In the genomic region with DNA sequence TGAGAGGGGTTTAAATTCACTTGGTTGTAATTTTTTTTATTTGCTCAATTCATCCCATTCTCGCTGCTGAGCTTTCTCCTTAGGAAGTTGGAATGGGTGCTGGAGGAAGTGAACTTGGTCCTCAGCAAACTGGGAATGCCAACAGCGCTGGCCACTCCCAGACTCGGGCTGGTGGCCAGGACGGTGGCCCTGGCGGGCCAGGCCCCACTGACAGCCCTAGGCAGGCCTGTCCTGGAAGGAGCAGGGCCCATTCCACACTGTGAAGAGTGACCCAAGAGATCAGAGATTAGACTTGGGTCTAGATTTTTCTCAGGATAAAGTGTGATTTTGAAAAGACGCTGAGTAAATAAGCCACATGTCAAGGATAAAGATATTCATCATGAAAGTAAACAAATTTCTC, we compare ENCODE assay signal across 9 cellular contexts.
DNase-seq lines count a peak whose midpoint lies in the region; ATAC-seq and TF ChIP-seq lines count a peak whose summit lies in the region.
"Had no signal": no experiment of that assay in that cellular context is flagged by ENCODE, and none has a peak within 500 bp of the region (broad histone marks: within the 10 kb centered on the region; RNA-seq: fewer than 3 reads in every experiment).

No MANE protein-coding gene starts in this region.

- H3K4me3 ChIP-seq in AG04450 (ENCODE audit: low read depth, low read length) (no peak overlapping the region), NB4 (ENCODE audit: low read depth, low read length) (peak overlapping the region; percentile 32), esophagus muscularis mucosa (peak overlapping the region in 1 of 4 donors; percentile 21), Caco-2 (ENCODE audit: low read depth, low read length) (no peak overlapping the region)

- TF ChIP-seq EP300 in esophagus muscularis mucosa (IDR thresholded peaks at IDR 0.05), result no peak

- H3K4me3 Mint-ChIP-seq in nephron (no peak overlapping the region), Caco-2 (ENCODE audit: unreplicated experiment) (no peak overlapping the region)

- H3K27ac Mint-ChIP-seq in nephron (peak overlapping the region; percentile 78 to 93 (median 88)), Caco-2 (ENCODE audit: unreplicated experiment) (no peak overlapping the region)

- intact Hi-C loops in esophagus muscularis mucosa (cut with DNase I) (no loop called here), Caco-2 (cut with micrococcal nuclease; ENCODE audit: unreplicated experiment) (no loop called here)

- no TSS peak for BruUV-seq in Caco-2 (replicated peaks; lab: Mats Ljungman, UMichigan)

- TF ChIP-seq POLR2A in NB4 (IDR thresholded peaks at IDR 0.05; ENCODE audit: extremely low read depth, insufficient read length) (no peak), esophagus muscularis mucosa (IDR thresholded peaks at IDR 0.05; ENCODE audit: low read depth) (no peak)

- H3K4me1 Mint-ChIP-seq in nephron (peaks cover 87% of the 10 kb centered on the region), Caco-2 (ENCODE audit: low read depth, unreplicated experiment) (no peaks in the 10 kb centered on the region)

- no peaks in the 10 kb centered on the region for H3K9me3 Mint-ChIP-seq in nephron
- no peaks in the 10 kb centered on the region for H3K9me3 Mint-ChIP-seq in Caco-2 (ENCODE audit: unreplicated experiment)

- H3K27ac ChIP-seq in AG04450 (ENCODE audit: low read depth, low read length) (peak overlapping the region; percentile 47), esophagus muscularis mucosa (replicated peaks in 1 of 4) (peak overlapping the region; percentile 81 to 88 (median 83))

- H3K36me3 ChIP-seq in esophagus muscularis mucosa (no peaks in the 10 kb centered on the region), Caco-2 (ENCODE audit: control insufficient read depth, insufficient read depth, low read length) (no peaks in the 10 kb centered on the region)

- H3K27me3 Mint-ChIP-seq in nephron (ENCODE audit: low read depth) (no peaks in the 10 kb centered on the region), Caco-2 (ENCODE audit: insufficient read depth, unreplicated experiment) (no peaks in the 10 kb centered on the region)

- TF ChIP-seq CTCF in AG04450 (IDR thresholded peaks at IDR 0.05; ENCODE audit: low read depth, low read length), result no peak
- no peak for TF ChIP-seq CTCF in NB4 (IDR thresholded peaks at IDR 0.05; ENCODE audit: low read depth, low read length)
- no peak for TF ChIP-seq CTCF in esophagus muscularis mucosa (IDR thresholded peaks at IDR 0.05)
- no peak for TF ChIP-seq CTCF in nephron (IDR thresholded peaks at IDR 0.05; ENCODE audit: unreplicated experiment in 3 of 3)
- no peak for TF ChIP-seq CTCF in Caco-2 (IDR thresholded peaks at IDR 0.05; ENCODE audit: insufficient read depth in 1 of 2, low read depth in 1 of 2, low read length in 1 of 2, severe bottlenecking in 1 of 2, unreplicated experiment in 1 of 2)

- POLR2A ChIA-PET in AG04450 (lab: Yijun Ruan, JAX), result interaction anchor here (0.6 kb wide), 1 partner anchor 27 kb away, joined by 3 read pairs; no protein-coding TSS in a partner anchor
- POLR2A ChIA-PET in Caco-2 (lab: Charles Lee), result no interaction called here

- no peaks in the 10 kb centered on the region; the same call in 1 of the 2 replicates for H3K9me3 ChIP-seq in AG04450 (ENCODE audit: control insufficient read depth, insufficient read depth, low read length)
- no peaks in the 10 kb centered on the region for H3K9me3 ChIP-seq in esophagus muscularis mucosa
- no peaks in the 10 kb centered on the region for H3K9me3 ChIP-seq in Caco-2

- H3K36me3 Mint-ChIP-seq in nephron (ENCODE audit: low read depth), result no peaks in the 10 kb centered on the region
- no peaks in the 10 kb centered on the region for H3K36me3 Mint-ChIP-seq in Caco-2 (ENCODE audit: insufficient read depth, unreplicated experiment)

- peaks cover 77 to 100% (median 100%) of the 10 kb centered on the region in 4 donors for H3K4me1 ChIP-seq in esophagus muscularis mucosa
- H3K4me1 ChIP-seq in Caco-2, result no peaks in the 10 kb centered on the region

- 46% methylated on average over 6 of the region's 6 CpGs for WGBS in esophagus muscularis mucosa

- DNase-seq in AG04450 (ENCODE audit: low read depth, low spot score), result no peak
- DNase-seq in NB4 (ENCODE audit: low read depth), result no peak
- DNase-seq in esophagus muscularis mucosa (ENCODE audit: extremely low spot score), result no peak
- no peak for DNase-seq in stimulated activated CD4-positive, alpha-beta T cell treated with anti-CD3 and anti-CD28 coated beads, Interleukin-4, amount 100 ng/mL, for 24 hours
- no peak for DNase-seq in DMS153 (lab: John Stamatoyannopoulos, UW)
- no peak for DNase-seq in Caco-2
- DNase-seq: NCI-H2029 had no signal

- no peak for ATAC-seq in HG03280 (IDR thresholded peaks at IDR 0.05; ENCODE audit: unreplicated experiment)

- CTCF ChIA-PET in AG04450 (lab: Charles Lee), result no interaction called here
- CTCF ChIA-PET in Caco-2 (lab: Charles Lee), result no interaction called here

- H3K27me3 ChIP-seq in AG04450 (ENCODE audit: control insufficient read depth, insufficient read depth, low read length) (no peaks in the 10 kb centered on the region), esophagus muscularis mucosa (no peaks in the 10 kb centered on the region), Caco-2 (replicated peaks; ENCODE audit: control insufficient read depth, insufficient read depth, low read length) (no peaks in the 10 kb centered on the region)
